ENCODE assay signal across 12 cellular contexts in the genomic region with DNA sequence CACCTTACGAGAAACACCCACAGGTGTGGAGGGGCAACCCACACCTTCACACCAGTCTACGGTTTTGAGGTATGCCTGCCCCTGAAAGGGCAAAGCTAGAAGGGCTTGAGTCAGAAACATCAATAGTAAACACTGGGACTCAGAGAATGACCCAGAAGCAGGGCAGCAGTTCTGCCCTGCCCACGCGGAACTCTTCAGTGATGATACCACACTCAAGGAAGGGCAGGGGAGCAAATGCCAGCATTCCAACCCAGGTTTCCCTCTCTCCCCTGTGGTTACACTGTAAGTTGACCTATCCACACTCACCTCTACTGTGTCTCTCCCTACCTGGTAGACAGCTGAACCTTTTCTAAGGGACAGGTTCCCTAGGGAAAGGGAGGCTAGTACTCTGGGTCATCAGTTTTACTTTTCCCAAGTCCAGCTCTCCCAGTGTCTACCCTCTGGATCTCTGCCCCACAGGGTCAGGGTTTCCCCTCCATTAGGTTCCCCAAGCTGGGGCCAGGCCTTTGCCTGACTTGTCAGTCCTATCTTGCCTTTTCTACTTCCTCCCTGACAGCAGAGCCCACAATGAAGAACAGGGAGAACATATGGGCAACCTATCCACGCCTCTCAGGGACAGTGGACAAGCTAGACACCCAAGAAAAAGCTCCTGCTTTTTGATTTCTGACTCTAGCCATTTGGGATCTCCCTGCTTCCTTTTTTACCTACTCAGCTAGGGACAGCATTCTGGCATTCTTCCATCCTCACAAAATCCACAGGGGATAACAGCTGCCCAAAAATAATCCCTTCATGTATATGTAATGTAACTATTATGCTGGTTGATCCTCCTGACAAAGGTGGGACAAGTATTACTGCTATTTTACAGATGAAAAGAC. TPM values are rescaled to one million over a fixed set of nuclear protein-coding genes. Genes with fewer than 3 reads are reported as not detected.
DNase-seq lines count a peak whose midpoint lies in the region; ATAC-seq and TF ChIP-seq lines count a peak whose summit lies in the region.
"Had no signal": no experiment of that assay in that cellular context is flagged by ENCODE, and none has a peak within 500 bp of the region (broad histone marks: within the 10 kb centered on the region; RNA-seq: fewer than 3 reads in every experiment).

No MANE protein-coding gene starts in this region.

- H3K9me3 ChIP-seq in cardiac muscle cell (ENCODE audit: low read depth) (no peaks in the 10 kb centered on the region), right cardiac atrium (ENCODE audit: control insufficient read depth, low read length) (no peaks in the 10 kb centered on the region), breast epithelium (no peaks in the 10 kb centered on the region), lung (ENCODE audit: control insufficient read depth in 2 of 2, insufficient read depth in 1 of 2, low read length in 1 of 2) (no peaks in the 10 kb centered on the region), upper lobe of right lung (no peaks in the 10 kb centered on the region), neuronal stem cell (replicated peaks in 1 of 2; ENCODE audit: control insufficient read depth in 2 of 2, insufficient read depth in 1 of 2, low read depth in 1 of 2, low read length in 2 of 2) (no peaks in the 10 kb centered on the region)
- H3K9me3 ChIP-seq: mucosa of descending colon had no signal

- no peak overlapping the region for H3K9ac ChIP-seq in neuronal stem cell (ENCODE audit: low read depth, low read length, poor library complexity)

- no peak for TF ChIP-seq POLR2A in breast epithelium (IDR thresholded peaks at IDR 0.05)

- H3K23ac ChIP-seq in neuronal stem cell (ENCODE audit: low read depth, low read length, poor library complexity), result no peak overlapping the region

- H3K36me3 ChIP-seq in cardiac muscle cell (no peaks in the 10 kb centered on the region), breast epithelium (no peaks in the 10 kb centered on the region), lung (ENCODE audit: control insufficient read depth in 2 of 2, insufficient read depth in 2 of 2, low read length in 2 of 2) (no peaks in the 10 kb centered on the region), upper lobe of right lung (no peaks in the 10 kb centered on the region), neuronal stem cell (replicated peaks in 1 of 2; ENCODE audit: control insufficient read depth in 2 of 2, insufficient read depth in 2 of 2, low read length in 2 of 2) (no peaks in the 10 kb centered on the region)

- no peak for TF ChIP-seq CTCF in cardiac muscle cell (IDR thresholded peaks at IDR 0.05; ENCODE audit: low read depth, low read length)
- no peak for TF ChIP-seq CTCF in breast epithelium (IDR thresholded peaks at IDR 0.05)
- no peak for TF ChIP-seq CTCF in lung (IDR thresholded peaks at IDR 0.05; ENCODE audit: control extremely low read depth, extremely low read depth)
- TF ChIP-seq CTCF in upper lobe of right lung (IDR thresholded peaks at IDR 0.05), result no peak

- H2BK15ac ChIP-seq in neuronal stem cell (ENCODE audit: low read length), result no peak overlapping the region

- no peak for ATAC-seq in right cardiac atrium
- ATAC-seq in lung (ENCODE audit: insufficient read depth, low FRiP score), result peak; percentile 6
- no peak for ATAC-seq in upper lobe of right lung
- ATAC-seq: activated T-cell treated with anti-CD3 and anti-CD28 coated beads, Interleukin-2, amount 50 U/mL, for 72 hours; mucosa of descending colon had no signal

- no peak overlapping the region for H2BK120ac ChIP-seq in neuronal stem cell (ENCODE audit: low read depth, low read length)

- no peak for DNase-seq in cardiac muscle cell (ENCODE audit: low read depth in 1 of 2, low spot score in 1 of 2)
- no peak for DNase-seq in right cardiac atrium
- DNase-seq in breast epithelium (ENCODE audit: low spot score in 2 of 2), result no peak
- no peak for DNase-seq in lung (ENCODE audit: low spot score)
- peak; percentile 51 for DNase-seq in upper lobe of right lung
- no peak for DNase-seq in glomerular visceral epithelial cell (ENCODE audit: extremely low spot score)
- DNase-seq in neuronal stem cell (ENCODE audit: low spot score), result no peak
- DNase-seq in NCI-H1694 treated with DMSO at 0.1 percent for 48 hours (lab: John Stamatoyannopoulos, UW), result no peak
- DNase-seq: activated T-cell treated with anti-CD3 and anti-CD28 coated beads, Interleukin-2, amount 50 U/mL, for 72 hours; KG1; mucosa of descending colon; WERI-Rb-1 had no signal

- no peak overlapping the region for H3K14ac ChIP-seq in neuronal stem cell (ENCODE audit: low read length)

- intact Hi-C loops in right cardiac atrium (cut with DNase I), result no loop called here
- intact Hi-C loops in breast epithelium (cut with DNase I; ENCODE audit: low total_unique reads), result no loop called here
- intact Hi-C loops in upper lobe of right lung (cut with DNase I), result no loop called here

- H2AFZ ChIP-seq in neuronal stem cell (ENCODE audit: low read length), result no peak overlapping the region

- H3K27me3 ChIP-seq in cardiac muscle cell (no peaks in the 10 kb centered on the region), right cardiac atrium (ENCODE audit: control insufficient read depth, insufficient read depth) (no peaks in the 10 kb centered on the region), breast epithelium (no peaks in the 10 kb centered on the region), lung (ENCODE audit: control insufficient read depth, insufficient read depth) (no peaks in the 10 kb centered on the region), upper lobe of right lung (no peaks in the 10 kb centered on the region), neuronal stem cell (ENCODE audit: control insufficient read depth in 3 of 3, insufficient read depth in 3 of 3, low read depth in 1 of 3, low read length in 3 of 3) (peaks cover 0 to 42% (median 0%) of the 10 kb centered on the region in 3 experiments)

- no peaks in the 10 kb centered on the region for H3K79me1 ChIP-seq in neuronal stem cell (ENCODE audit: low read depth, low read length)

- peaks cover 30% of the 10 kb centered on the region for H3K4me1 ChIP-seq in cardiac muscle cell (ENCODE audit: low read depth)
- H3K4me1 ChIP-seq in right cardiac atrium (ENCODE audit: control insufficient read depth, insufficient read depth, low read length), result peaks cover 14% of the 10 kb centered on the region
- peaks cover 0 to 21% of the 10 kb centered on the region in 2 donors for H3K4me1 ChIP-seq in breast epithelium
- H3K4me1 ChIP-seq in lung (ENCODE audit: control insufficient read depth in 2 of 2, insufficient read depth in 2 of 2, low read length in 2 of 2), result peaks cover 0 to 18% of the 10 kb centered on the region in 2 donors
- H3K4me1 ChIP-seq in upper lobe of right lung, result peaks cover 62% of the 10 kb centered on the region
- peaks cover 6 to 17% of the 10 kb centered on the region in 2 donors for H3K4me1 ChIP-seq in neuronal stem cell (ENCODE audit: control insufficient read depth in 2 of 2, insufficient read depth in 1 of 2, low read depth in 1 of 2, low read length in 2 of 2)

- WGBS in right cardiac atrium, result 85% methylated on average over 5 of the region's 5 CpGs
- WGBS in lung, 2 donors, result 65 to 72% methylated on average over 5 of the region's 5 CpGs
- WGBS in neuronal stem cell (ENCODE audit: extremely low coverage in 2 of 2, insufficient read length in 2 of 2, insufficient replicate concordance in 1 of 2), 2 donors, result no CpG with 5 or more reads among the region's 5 CpGs

- H2BK12ac ChIP-seq in neuronal stem cell (ENCODE audit: low read length), result no peak overlapping the region

- no peak overlapping the region for H3K4ac ChIP-seq in neuronal stem cell (ENCODE audit: low read length)

- no peak overlapping the region for H3K4me2 ChIP-seq in neuronal stem cell (ENCODE audit: insufficient read depth, low read length, poor library complexity, severe bottlenecking)

- no peak overlapping the region for H2AK5ac ChIP-seq in neuronal stem cell (ENCODE audit: low read depth, low read length)

- H2BK5ac ChIP-seq in neuronal stem cell (ENCODE audit: low read length), result no peak overlapping the region

- H4K91ac ChIP-seq in neuronal stem cell (ENCODE audit: low read depth, low read length, poor library complexity), result no peak overlapping the region

- H4K8ac ChIP-seq in neuronal stem cell (ENCODE audit: low read depth, low read length), result no peak overlapping the region

- no peak overlapping the region for H3K18ac ChIP-seq in neuronal stem cell (ENCODE audit: low read length)

- H3K4me3 ChIP-seq in cardiac muscle cell (peak overlapping the region; percentile 51), right cardiac atrium (ENCODE audit: low read length) (no peak overlapping the region), breast epithelium (no peak overlapping the region), lung (no peak overlapping the region), upper lobe of right lung (peak overlapping the region; percentile 69), neuronal stem cell (ENCODE audit: low read length in 2 of 2) (no peak overlapping the region)
- H3K4me3 ChIP-seq: mucosa of descending colon had no signal

- H3K27ac ChIP-seq in cardiac muscle cell, result peak overlapping the region; percentile 18
- no peak overlapping the region for H3K27ac ChIP-seq in right cardiac atrium (ENCODE audit: low read length)
- peak overlapping the region; percentile 36 to 88 for H3K27ac ChIP-seq in breast epithelium
- peak overlapping the region in 1 of 2 donors; percentile 76 for H3K27ac ChIP-seq in lung (ENCODE audit: low read depth in 1 of 2, low read length in 1 of 2)
- peak overlapping the region; percentile 84 for H3K27ac ChIP-seq in upper lobe of right lung
- no peak overlapping the region for H3K27ac ChIP-seq in neuronal stem cell (replicated peaks; ENCODE audit: low read length)
- H3K27ac ChIP-seq: WERI-Rb-1 had no signal

RNA-seq across cellular contexts. Expression of gene F11R, which starts 3.0 kb away (rescaled TPM):
- total RNA-seq in cardiac muscle cell, result 68.1 and 93.7 TPM in 2 replicates
- 90.1 and 139 TPM in 2 replicates for polyA plus RNA-seq in cardiac muscle cell
- 10 to 100 TPM; 18.8 to 27.2 (median 25.3) TPM for total RNA-seq in right cardiac atrium
- 12.6 TPM for polyA plus RNA-seq in right cardiac atrium
- total RNA-seq in breast epithelium, result 10 to 100 TPM; 41.1 to 74.3 (median 48.8) TPM
- 100 to 1,000 TPM; 174 to 201 TPM for total RNA-seq in lung
- 100 to 1,000 TPM in 1 of 2 donors, 10 to 100 TPM in 1; 91.7 to 107 TPM for polyA plus RNA-seq in lung
- 167 TPM for total RNA-seq in upper lobe of right lung
- 15.6 TPM for polyA plus RNA-seq in neuronal stem cell (2013, experiment 1 of 2)
- 16.1 TPM for polyA plus RNA-seq in neuronal stem cell (2013, experiment 2 of 2)

RNA-seq across cellular contexts. Expression of gene TSTD1, which starts 20.8 kb away (rescaled TPM):
- total RNA-seq in cardiac muscle cell (262 and 347 TPM in 2 replicates), right cardiac atrium (10 to 100 TPM; 23.5 to 46.8 (median 35.8) TPM), breast epithelium (100 to 1,000 TPM in 2 of 3 donors, 10 to 100 TPM in 1; 57.3 to 217 (median 109) TPM), lung (10 to 100 TPM; 43.2 to 67.9 TPM), upper lobe of right lung (50.6 TPM)
- polyA plus RNA-seq in cardiac muscle cell (393 and 448 TPM in 2 replicates), right cardiac atrium (63.6 TPM), lung (100 to 1,000 TPM in 1 of 2 donors, 10 to 100 TPM in 1; 77.8 to 187 TPM)
- polyA plus RNA-seq in neuronal stem cell (2013, experiment 1 of 2), result 49.5 TPM
- polyA plus RNA-seq in neuronal stem cell (2013, experiment 2 of 2), result 50.2 TPM

RNA-seq across cellular contexts. Expression of gene USF1, which starts 27.8 kb away (rescaled TPM):
- total RNA-seq in cardiac muscle cell (110 and 127 TPM in 2 replicates), right cardiac atrium (10 to 100 TPM; 34.5 to 41.4 (median 40.7) TPM), breast epithelium (10 to 100 TPM; 64.5 to 70.8 (median 64.6) TPM), lung (10 to 100 TPM; 67.5 to 70.0 TPM), upper lobe of right lung (67.6 TPM)
- polyA plus RNA-seq in cardiac muscle cell (33.7 and 45.5 TPM in 2 replicates), right cardiac atrium (32.8 TPM), lung (10 to 100 TPM; 77.0 to 95.1 TPM)
- 37.4 TPM for polyA plus RNA-seq in neuronal stem cell (2013, experiment 1 of 2)
- 35.9 TPM for polyA plus RNA-seq in neuronal stem cell (2013, experiment 2 of 2)

RNA-seq across cellular contexts. Expression of gene ARHGAP30, which starts 51.7 kb away (rescaled TPM):
- total RNA-seq in cardiac muscle cell (not detected in 2 replicates), right cardiac atrium (1 to 10 TPM; 2.7 to 5.0 (median 4.7) TPM), breast epithelium (10 to 100 TPM in 1 of 3 donors, 1 to 10 TPM in 2; 5.2 to 16.5 (median 7.9) TPM), lung (10 to 100 TPM; 10.5 to 49.5 TPM), upper lobe of right lung (38.0 TPM)
- polyA plus RNA-seq in cardiac muscle cell (1.8 and 1.9 TPM in 2 replicates), right cardiac atrium (1.5 TPM), lung (10 to 100 TPM; 18.1 to 66.3 TPM)
- polyA plus RNA-seq in neuronal stem cell (2013, experiment 1 of 2), result 0.11 TPM
- 0.04 TPM for polyA plus RNA-seq in neuronal stem cell (2013, experiment 2 of 2)

Comparison
In these comparisons a context has a peak if more than half of its experiments do, and no peak if none do; other contexts are left out.
1. H3K27ac ChIP-seq: peak in cardiac muscle cell (single experiment), breast epithelium (2 of 2) and upper lobe of right lung (single experiment); none in right cardiac atrium (single experiment) and neuronal stem cell (single experiment).
2. H3K4me3 ChIP-seq: peak in cardiac muscle cell (single experiment) and upper lobe of right lung (single experiment); none in right cardiac atrium (single experiment), breast epithelium (0 of 3), lung (single experiment) and neuronal stem cell (0 of 2).